Comparison of ENCODE assay signal across 8 cellular contexts in the genomic region with DNA sequence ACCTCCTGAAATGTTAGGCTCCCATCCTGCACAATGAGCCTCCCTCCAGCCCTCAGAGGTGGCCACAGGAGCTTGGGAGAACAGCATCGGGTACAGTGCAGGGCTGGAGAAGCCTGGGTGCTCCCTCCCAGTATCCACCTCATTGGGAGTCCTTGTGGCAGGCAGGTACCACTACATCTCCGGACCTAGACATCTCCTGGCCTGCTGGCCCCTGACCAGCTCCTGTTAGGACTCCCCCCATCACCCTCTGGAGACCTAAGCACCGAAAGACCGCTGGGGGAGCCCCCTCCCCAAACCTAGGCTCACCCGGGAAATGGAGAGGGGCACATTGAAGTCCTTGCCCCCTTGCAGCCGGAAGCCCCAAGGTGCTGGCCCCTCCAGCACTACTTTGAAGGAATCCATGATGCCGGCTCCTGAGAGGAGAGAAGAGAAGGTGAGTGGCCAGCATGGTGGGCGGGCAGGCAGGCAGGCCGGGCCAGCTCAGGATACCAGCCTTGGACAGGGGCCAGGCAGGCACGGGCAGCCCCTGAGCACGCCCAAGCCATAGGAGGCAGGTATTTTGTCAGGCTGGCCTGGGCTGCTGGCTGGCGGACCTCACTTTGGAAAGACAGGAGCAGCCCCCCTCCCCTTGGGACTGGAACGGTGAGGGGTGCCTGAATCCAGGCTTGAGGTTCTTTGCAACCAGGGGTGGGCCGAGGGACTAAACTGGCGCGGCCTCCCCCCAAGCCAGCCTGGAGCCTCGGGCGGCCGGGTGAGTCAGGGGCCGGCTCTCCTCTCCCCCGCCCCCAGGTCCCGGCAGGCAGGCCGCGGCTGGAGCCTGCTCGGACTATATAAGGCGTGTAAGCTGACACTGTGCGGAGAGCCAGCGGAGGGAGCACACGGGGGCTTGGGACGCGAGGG. TPM values are rescaled to one million over a fixed set of nuclear protein-coding genes. Genes with fewer than 3 reads are reported as not detected.
DNase-seq lines count a peak whose midpoint lies in the region; TF ChIP-seq lines count a peak whose summit lies in the region.

No MANE protein-coding gene starts in this region.

- TF ChIP-seq CTCF in VCaP (conservative IDR thresholded peaks at IDR 0.05) (peak; percentile 47), fibroblast of the aortic adventitia (IDR thresholded peaks at IDR 0.05; ENCODE audit: insufficient read depth, low read length) (peak; percentile 49)

- DNase-seq in NCI-H2227 (lab: John Stamatoyannopoulos, UW; ENCODE audit: unreplicated experiment) (peak; percentile 64), NCI-H2227 treated with DMSO at 0.1 percent for 48 hours (lab: John Stamatoyannopoulos, UW) (no peak), M059J (ENCODE audit: low read depth) (peak; percentile 95), fibroblast of the aortic adventitia (ENCODE audit: low read depth) (peak; percentile 86), NCI-H1694 treated with DMSO at 0.1 percent for 48 hours (lab: John Stamatoyannopoulos, UW) (no peak), superior temporal gyrus (ENCODE audit: extremely low spot score) (no peak)

- H3K4me3 ChIP-seq in fibroblast of the aortic adventitia (ENCODE audit: low read depth, low read length) (peak overlapping the region; percentile 85), neuron (ENCODE audit: low read length) (peak overlapping the region; percentile 80)

- peaks cover 26% of the 10 kb centered on the region for H3K36me3 ChIP-seq in neuron (ENCODE audit: insufficient read depth, low read length)

- peaks cover 41% of the 10 kb centered on the region for H3K4me1 ChIP-seq in neuron (ENCODE audit: insufficient read depth, low read length)

- H2AFZ ChIP-seq in neuron (ENCODE audit: low read depth, low read length), result no peak overlapping the region

- H3K27ac ChIP-seq in VCaP, result peak overlapping the region; percentile 80

- no peaks in the 10 kb centered on the region for H3K9me3 ChIP-seq in neuron (ENCODE audit: low read length)

- no peaks in the 10 kb centered on the region for H3K27me3 ChIP-seq in neuron (ENCODE audit: insufficient read depth, low read length)

RNA-seq across cellular contexts. Expression of gene PDLIM7, which starts 1.0 kb away (rescaled TPM):
- 172 and 230 TPM in 2 replicates for total RNA-seq in M059J (2014; rRNA removed; shearing (Covaris generic))
- total RNA-seq in fibroblast of the aortic adventitia (ENCODE audit: low replicate concordance), result 13.7 and 91.4 TPM in 2 replicates

RNA-seq across cellular contexts. Expression of gene DOK3, which starts 13.3 kb away (rescaled TPM):
- total RNA-seq in M059J (2014; rRNA removed; shearing (Covaris generic)), result 2.2 and 6.7 TPM in 2 replicates
- 0.99 and 1.3 TPM in 2 replicates for total RNA-seq in fibroblast of the aortic adventitia (ENCODE audit: low replicate concordance)

RNA-seq across cellular contexts. Expression of gene DDX41, which starts 20.4 kb away (rescaled TPM):
- total RNA-seq in M059J (2014; rRNA removed; shearing (Covaris generic)), result 66.0 and 103 TPM in 2 replicates
- 58.5 and 138 TPM in 2 replicates for total RNA-seq in fibroblast of the aortic adventitia (ENCODE audit: low replicate concordance)

RNA-seq across cellular contexts. Expression of gene DBN1, which starts 22.9 kb away (rescaled TPM):
- 73.0 and 121 TPM in 2 replicates for total RNA-seq in M059J (2014; rRNA removed; shearing (Covaris generic))
- 151 and 188 TPM in 2 replicates for total RNA-seq in fibroblast of the aortic adventitia (ENCODE audit: low replicate concordance)

RNA-seq across cellular contexts. Expression of gene PRR7, which starts 49.7 kb away (rescaled TPM):
- 24.8 and 44.4 TPM in 2 replicates for total RNA-seq in M059J (2014; rRNA removed; shearing (Covaris generic))
- 2.2 and 8.8 TPM in 2 replicates for total RNA-seq in fibroblast of the aortic adventitia (ENCODE audit: low replicate concordance)

Comparison
In these comparisons a context has a peak if more than half of its experiments do, and no peak if none do; other contexts are left out.
1. DNase-seq: peak in NCI-H2227 (single experiment), M059J (single experiment) and fibroblast of the aortic adventitia (single experiment); none in NCI-H2227 treated with DMSO at 0.1 percent for 48 hours (single experiment), NCI-H1694 treated with DMSO at 0.1 percent for 48 hours (single experiment) and superior temporal gyrus (single experiment).